20 cellular contexts compared by ENCODE assay signal in the genomic region with DNA sequence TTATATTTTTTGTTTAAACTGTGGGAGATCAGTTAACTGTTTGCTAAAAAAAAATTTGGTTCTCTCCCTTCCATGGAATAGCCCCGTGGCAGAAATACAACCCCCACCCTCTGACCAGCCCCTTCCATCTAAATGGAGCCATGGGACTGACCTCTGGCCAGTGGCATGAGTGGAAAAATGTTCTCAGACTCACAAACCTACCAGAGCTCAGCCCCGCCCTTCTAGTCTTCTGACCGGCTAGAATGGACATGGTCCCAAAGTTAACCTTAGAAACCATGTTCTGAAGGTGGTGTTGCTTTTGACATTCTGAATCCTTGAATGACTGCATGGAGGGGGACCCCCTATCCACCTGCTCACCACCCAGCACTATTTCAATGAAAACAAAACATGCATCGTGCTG. TPM values are rescaled to one million over a fixed set of nuclear protein-coding genes. Genes with fewer than 3 reads are reported as not detected.
DNase-seq lines count a peak whose midpoint lies in the region; ATAC-seq, FAIRE-seq and TF ChIP-seq lines count a peak whose summit lies in the region.
"Had no signal": no experiment of that assay in that cellular context is flagged by ENCODE, and none has a peak within 500 bp of the region (broad histone marks: within the 10 kb centered on the region; RNA-seq: fewer than 3 reads in every experiment).

No MANE protein-coding gene starts in this region.

- intact Hi-C loops in Calu3 (cut with micrococcal nuclease; ENCODE audit: unreplicated experiment), result no loop called here

- no peak overlapping the region for H3K27ac ChIP-seq in GM23338 (ENCODE audit: low read depth)
- no peak overlapping the region for H3K27ac ChIP-seq in astrocyte (ENCODE audit: low read depth, low read length)
- H3K27ac ChIP-seq: PC-9 had no signal

- no peak for FAIRE-seq in astrocyte (lab: Jason Lieb, UNC)
- FAIRE-seq: A204.1 had no signal

- H3K9me3 ChIP-seq in astrocyte (ENCODE audit: insufficient read depth, low read depth, low read length), result no peaks in the 10 kb centered on the region
- H3K9me3 ChIP-seq: SK-N-SH had no signal

- DNase-seq in GM23338 (ENCODE audit: low spot score) (no peak), astrocyte (ENCODE audit: low read depth) (no peak), glutamatergic neuron (no peak), osteocyte (ENCODE audit: extremely low spot score, unreplicated experiment) (no peak), DMS153 treated with DMSO at 0.1 percent for 48 hours (lab: John Stamatoyannopoulos, UW; ENCODE audit: unreplicated experiment) (no peak), Calu3 (no peak), NCI-H345 treated with DMSO at 0.1 percent for 48 hours (lab: John Stamatoyannopoulos, UW; ENCODE audit: unreplicated experiment) (no peak), SKM-1 (lab: John Stamatoyannopoulos, UW; ENCODE audit: unreplicated experiment) (no peak)
- DNase-seq: GOT3, NCI-H1092, NCI-H1436, NCI-H187 treated with DMSO at 0.1 percent for 48 hours, NCI-H2107, PC-9, RPMI8226, SHP77 treated with DMSO at 0.1 percent for 48 hours, SK-N-SH had no signal

- CTCF ChIA-PET in Calu3 (lab: Charles Lee), result no interaction called here

- H3K27me3 ChIP-seq in GM23338 (ENCODE audit: insufficient read depth), result no peaks in the 10 kb centered on the region
- no peaks in the 10 kb centered on the region for H3K27me3 ChIP-seq in astrocyte (ENCODE audit: insufficient read depth, low read length)

- H3K36me3 ChIP-seq in GM23338 (ENCODE audit: insufficient read depth) (no peaks in the 10 kb centered on the region), astrocyte (ENCODE audit: insufficient read depth, low read length) (no peaks in the 10 kb centered on the region)

- H2AFZ ChIP-seq in GM23338, result peak overlapping the region; percentile 93
- no peak overlapping the region for H2AFZ ChIP-seq in astrocyte (ENCODE audit: low read depth, low read length)
- H2AFZ ChIP-seq: PC-9 had no signal

- H3F3A ChIP-seq in GM23338 (replicated peaks; ENCODE audit: low read depth), result peaks cover 9% of the 10 kb centered on the region; the same call in 1 of the 2 replicates

- BruUV-seq in Calu3 (replicated peaks; lab: Mats Ljungman, UMichigan), result no TSS peak

- no peak for TF ChIP-seq CTCF in GM23338 (conservative IDR thresholded peaks at IDR 0.05; ENCODE audit: low read depth in 2 of 2)
- no peak for TF ChIP-seq CTCF in astrocyte (IDR thresholded peaks at IDR 0.05; ENCODE audit: insufficient read depth, low read depth, low read length)
- no peak for TF ChIP-seq CTCF in glutamatergic neuron (IDR thresholded peaks at IDR 0.05; ENCODE audit: partially characterized antibody, unreplicated experiment)
- TF ChIP-seq CTCF in osteocyte (IDR thresholded peaks at IDR 0.05), result no peak
- TF ChIP-seq CTCF in Calu3 (IDR thresholded peaks at IDR 0.05; ENCODE audit: unreplicated experiment), result no peak

- H3K36me3 Mint-ChIP-seq in GM23338 (ENCODE audit: low read depth) (no peaks in the 10 kb centered on the region; the same call in 2 of the 3 replicates), astrocyte (ENCODE audit: low read depth, unreplicated experiment) (no peaks in the 10 kb centered on the region), glutamatergic neuron (ENCODE audit: unreplicated experiment) (no peaks in the 10 kb centered on the region), osteocyte (ENCODE audit: unreplicated experiment) (no peaks in the 10 kb centered on the region), Calu3 (ENCODE audit: insufficient read depth, unreplicated experiment) (no peaks in the 10 kb centered on the region)
- H3K36me3 Mint-ChIP-seq: CD14-positive monocyte had no signal

- H3K79me2 ChIP-seq in GM23338 (replicated peaks; ENCODE audit: insufficient read depth), result no peaks in the 10 kb centered on the region
- H3K79me2 ChIP-seq in astrocyte (ENCODE audit: insufficient read depth, low read length), result no peaks in the 10 kb centered on the region

- H3K4me2 ChIP-seq in GM23338 (no peak overlapping the region), astrocyte (ENCODE audit: low read length) (no peak overlapping the region)
- H3K4me2 ChIP-seq: PC-9, SK-N-SH had no signal

- no peak for ATAC-seq in GM23338

- H3K27me3 Mint-ChIP-seq in GM23338 (ENCODE audit: insufficient read depth, low read depth, poor library complexity) (peaks cover 9% of the 10 kb centered on the region), astrocyte (ENCODE audit: low read depth, unreplicated experiment) (no peaks in the 10 kb centered on the region), glutamatergic neuron (ENCODE audit: unreplicated experiment) (peaks cover 1% of the 10 kb centered on the region), osteocyte (ENCODE audit: unreplicated experiment) (no peaks in the 10 kb centered on the region), Calu3 (ENCODE audit: unreplicated experiment) (no peaks in the 10 kb centered on the region)

- H3K27ac Mint-ChIP-seq in GM23338 (no peak overlapping the region), astrocyte (ENCODE audit: unreplicated experiment) (peak overlapping the region; percentile 83), glutamatergic neuron (ENCODE audit: unreplicated experiment) (peak overlapping the region; percentile 96), osteocyte (ENCODE audit: unreplicated experiment) (peak overlapping the region; percentile 79), Calu3 (ENCODE audit: unreplicated experiment) (no peak overlapping the region)
- H3K27ac Mint-ChIP-seq: CD14-positive monocyte had no signal

- no peak overlapping the region for H3K9ac ChIP-seq in astrocyte (ENCODE audit: low read length)
- H3K9ac ChIP-seq: SK-N-SH had no signal

- H3K4me3 Mint-ChIP-seq in GM23338, result no peak overlapping the region
- H3K4me3 Mint-ChIP-seq in astrocyte (ENCODE audit: unreplicated experiment), result no peak overlapping the region
- no peak overlapping the region for H3K4me3 Mint-ChIP-seq in glutamatergic neuron (ENCODE audit: unreplicated experiment)
- H3K4me3 Mint-ChIP-seq in osteocyte (ENCODE audit: unreplicated experiment), result no peak overlapping the region
- H3K4me3 Mint-ChIP-seq in Calu3 (ENCODE audit: low read depth, unreplicated experiment), result no peak overlapping the region

- H3K9me2 ChIP-seq in GM23338 (ENCODE audit: insufficient read depth), result peaks cover 3% of the 10 kb centered on the region; the same call in 1 of the 2 replicates
- H3K9me2 ChIP-seq: SK-N-SH had no signal

- H3K4me1 ChIP-seq in GM23338 (ENCODE audit: insufficient read depth) (peaks cover 10% of the 10 kb centered on the region; the same call in 1 of the 2 replicates), astrocyte (ENCODE audit: insufficient read depth, low read length) (peaks cover 11% of the 10 kb centered on the region)

- H3K9me3 Mint-ChIP-seq in GM23338 (no peaks in the 10 kb centered on the region), astrocyte (ENCODE audit: unreplicated experiment) (no peaks in the 10 kb centered on the region), glutamatergic neuron (ENCODE audit: unreplicated experiment) (peaks cover 16% of the 10 kb centered on the region), osteocyte (ENCODE audit: unreplicated experiment) (no peaks in the 10 kb centered on the region), Calu3 (ENCODE audit: low read depth, unreplicated experiment) (no peaks in the 10 kb centered on the region)

- H3K4me1 Mint-ChIP-seq in GM23338, result peaks cover 26% of the 10 kb centered on the region
- H3K4me1 Mint-ChIP-seq in astrocyte (ENCODE audit: low read depth, unreplicated experiment), result peaks cover 42% of the 10 kb centered on the region
- H3K4me1 Mint-ChIP-seq in glutamatergic neuron (ENCODE audit: low read depth, unreplicated experiment), result peaks cover 51% of the 10 kb centered on the region
- peaks cover 64% of the 10 kb centered on the region for H3K4me1 Mint-ChIP-seq in osteocyte (ENCODE audit: unreplicated experiment)
- no peaks in the 10 kb centered on the region for H3K4me1 Mint-ChIP-seq in Calu3 (ENCODE audit: low read depth, unreplicated experiment)

- H4K20me1 ChIP-seq in GM23338 (replicated peaks; ENCODE audit: insufficient read depth) (no peaks in the 10 kb centered on the region), astrocyte (ENCODE audit: insufficient read depth, low read length) (no peaks in the 10 kb centered on the region)

- H3K4me3 ChIP-seq in GM23338, result no peak overlapping the region
- no peak overlapping the region for H3K4me3 ChIP-seq in astrocyte (ENCODE audit: insufficient read depth, low read depth, low read length)
- H3K4me3 ChIP-seq: PC-9 had no signal

TF ChIP-seq in GM23338, 12 proteins besides CTCF, POLR2A, EP300 and RAD21 (continues in another document):
- TF ChIP-seq NANOG (IDR thresholded peaks at IDR 0.05; ENCODE audit: borderline replicate concordance), result no peak
- no peak for TF ChIP-seq EZH2phosphoT487 (IDR thresholded peaks at IDR 0.05; ENCODE audit: unreplicated experiment)
- no peak for TF ChIP-seq JUNB (IDR thresholded peaks at IDR 0.05; ENCODE audit: unreplicated experiment)
- no peak for TF ChIP-seq POLR2AphosphoS5 (IDR thresholded peaks at IDR 0.05; ENCODE audit: low read depth)

RNA-seq across cellular contexts. Expression of a gene that starts 1.3 kb away (rescaled TPM):
- not detected in 2 replicates for total RNA-seq in GM23338 (2014; rRNA removed; shearing (Covaris generic))
- polyA plus RNA-seq in GM23338 (2016; fragmentation: Nextera tagmentation; extraction: Ambion mirVana), result not detected in 2 replicates
- total RNA-seq in astrocyte, result 3.7 and 5.9 TPM in 2 replicates
- 161 TPM for total RNA-seq in glutamatergic neuron (ENCODE audit: unreplicated experiment)
- 0.24 and 0.57 TPM in 2 replicates for total RNA-seq in osteocyte
- total RNA-seq in Calu3 (2022), result not detected in 2 replicates
- total RNA-seq: NCI-H460, PC-9 had no signal
- polyA plus RNA-seq: CD14-positive monocyte had no signal

Comparison
In these comparisons a context has a peak if more than half of its experiments do, and no peak if none do; other contexts are left out.
1. H3K27ac Mint-ChIP-seq: peak in astrocyte (single experiment), glutamatergic neuron (single experiment) and osteocyte (single experiment); none in GM23338 (single experiment) and Calu3 (single experiment).
2. RNA of a gene that starts 1.3 kb away (total RNA-seq): 161 TPM in glutamatergic neuron (single experiment); 3.7 to 5.9 TPM in astrocyte, 0.24 to 0.57 TPM in osteocyte, not detected in GM23338 and not detected in Calu3; every median in the first group is over 10 times any median in the second.